8 cellular contexts compared by ENCODE assay signal in the genomic region with DNA sequence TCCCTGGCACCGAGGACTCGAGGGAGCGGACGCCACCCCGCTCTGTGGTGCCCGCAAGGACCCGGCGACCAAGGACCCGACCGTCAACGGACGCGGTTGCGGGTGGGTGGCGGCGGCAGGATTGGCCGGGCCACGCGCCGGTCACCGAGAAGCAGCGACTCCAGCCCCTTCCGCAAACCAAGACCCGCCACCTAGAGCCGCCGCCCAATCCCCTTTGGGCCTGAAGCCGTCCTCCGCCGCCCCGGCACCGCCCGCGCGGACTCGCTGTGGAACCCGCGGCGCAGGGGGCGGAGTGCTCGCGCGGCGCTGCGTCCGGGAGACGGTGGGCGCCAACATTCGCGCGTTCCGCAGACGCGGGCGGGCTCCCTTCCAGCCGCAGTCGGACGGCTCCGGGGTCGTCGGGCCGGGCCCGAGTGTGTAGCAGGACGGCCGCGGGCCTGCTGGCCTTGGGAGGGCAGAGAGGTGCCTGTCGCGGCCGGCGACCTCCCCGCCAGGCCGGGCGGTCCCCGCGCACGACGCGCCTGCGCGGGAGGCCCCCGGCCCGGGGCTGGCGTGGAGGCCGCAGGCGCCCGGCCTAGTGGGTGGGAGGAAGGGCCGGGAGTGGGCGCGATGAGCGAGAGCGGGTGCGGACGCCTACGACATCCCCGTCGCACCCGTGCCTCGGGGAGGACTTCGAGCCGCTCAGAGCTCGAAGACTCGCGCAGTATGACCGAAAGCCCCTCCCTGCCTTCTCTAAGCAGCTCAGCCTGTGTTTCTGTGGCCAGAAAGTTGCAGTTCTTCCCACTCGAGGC. TPM values are rescaled to one million over a fixed set of nuclear protein-coding genes. Genes with fewer than 3 reads are reported as not detected.
A peak's percentile ranks its signal among the peaks of the same experiment; 100 is the strongest.
DNase-seq lines count a peak whose midpoint lies in the region; ATAC-seq and TF ChIP-seq lines count a peak whose summit lies in the region.

Gene FAM228B (plus strand): TSS at position 258 of the 791 bp plus-strand sequence. CDS start 893 bp downstream, outside the sequence.
A gene with protein sequence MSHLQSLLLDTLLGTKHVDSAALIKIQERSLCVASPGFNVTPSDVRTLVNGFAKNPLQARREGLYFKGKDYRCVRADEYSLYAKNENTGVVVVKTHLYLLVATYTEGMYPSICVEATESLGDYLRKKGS (minus strand): TSS at position 123 of the 791 bp plus-strand sequence. CDS start 799 bp downstream, outside the sequence.

- H3K36me3 ChIP-seq in effector memory CD4-positive, alpha-beta T cell (ENCODE audit: control insufficient read depth, insufficient read depth, low read length): no peaks in the 10 kb centered on the region
- H3K36me3 ChIP-seq in mesenchymal stem cell (ENCODE audit: control insufficient read depth in 1 of 2, insufficient read depth in 2 of 2, low read depth in 1 of 2, low read length in 2 of 2): no peaks in the 10 kb centered on the region

- no peaks in the 10 kb centered on the region for H3K9me3 ChIP-seq in CD4-positive, alpha-beta T cell (ENCODE audit: control insufficient read depth, low read length)
- no peaks in the 10 kb centered on the region for H3K9me3 ChIP-seq in effector memory CD4-positive, alpha-beta T cell (ENCODE audit: control insufficient read depth, low read length)
- no peaks in the 10 kb centered on the region for H3K9me3 ChIP-seq in mesenchymal stem cell (ENCODE audit: control insufficient read depth, low read length)

- no peaks in the 10 kb centered on the region for H3K27me3 Mint-ChIP-seq in CD4-positive, alpha-beta T cell
- no peaks in the 10 kb centered on the region for H3K27me3 Mint-ChIP-seq in activated CD8-positive, alpha-beta T cell treated with anti-CD3 and anti-CD28 coated beads, Interleukin-2, amount 10 ng/mL, durations not matched to agents 7 days and 5 days (ENCODE audit: low read depth)

- no peak for TF ChIP-seq CTCF in CD4-positive, alpha-beta T cell (IDR thresholded peaks at IDR 0.05)

- H2BK5ac ChIP-seq in mesenchymal stem cell (ENCODE audit: low read depth, low read length, poor library complexity, severe bottlenecking): peak within 1 kb of the TSS; percentile 25

- no peaks in the 10 kb centered on the region for H3K36me3 Mint-ChIP-seq in CD4-positive, alpha-beta T cell (ENCODE audit: low read depth)
- H3K36me3 Mint-ChIP-seq in activated CD8-positive, alpha-beta T cell treated with anti-CD3 and anti-CD28 coated beads, Interleukin-2, amount 10 ng/mL, durations not matched to agents 7 days and 5 days (ENCODE audit: low read depth): peaks cover 4% of the 10 kb centered on the region

- peak within 1 kb of the TSS; percentile 83 to 93 for H3K18ac ChIP-seq in mesenchymal stem cell (ENCODE audit: low read depth in 1 of 2, low read length in 2 of 2)

- peak within 1 kb of the TSS in 1 of 2 experiments; percentile 79 for H3K14ac ChIP-seq in mesenchymal stem cell (ENCODE audit: low read length in 2 of 2)

- peak within 1 kb of the TSS; percentile 63 for H2AK5ac ChIP-seq in mesenchymal stem cell (ENCODE audit: low read length, severe bottlenecking)

- H2BK15ac ChIP-seq in mesenchymal stem cell (ENCODE audit: low read depth, poor library complexity, severe bottlenecking): peak within 1 kb of the TSS; percentile 86

- DNase-seq in CD4-positive, alpha-beta T cell: peak; percentile 18 to 54 (median 40)
- DNase-seq in NCI-H69 (lab: John Stamatoyannopoulos, UW) (peak; percentile 90), mesenchymal stem cell (peak; percentile 86)
- DNase-seq in activated CD8-positive, alpha-beta T cell treated with anti-CD3 and anti-CD28 coated beads, Interleukin-2, amount 10 ng/mL, durations not matched to agents 7 days and 5 days: peak; percentile 78
- peak in 2 of 3 donors; percentile 8 to 18 for DNase-seq in effector memory CD4-positive, alpha-beta T cell
- DNase-seq in stimulated activated CD8-positive, alpha-beta memory T cell treated with anti-CD3 and anti-CD28 coated beads, Interleukin-12 subunit alpha, Interleukin-12 subunit beta, amount 100 ng/mL, for 4 hours (ENCODE audit: low read depth): peak; percentile 48

- H3K9ac ChIP-seq in mesenchymal stem cell (ENCODE audit: low read length): peak within 1 kb of the TSS; percentile 96

- H3K4me3 ChIP-seq in effector memory CD4-positive, alpha-beta T cell (ENCODE audit: insufficient read depth, low read depth, low read length, poor library complexity, severe bottlenecking): peak within 1 kb of the TSS; percentile 71
- peak within 1 kb of the TSS; percentile 88 to 89 for H3K4me3 ChIP-seq in mesenchymal stem cell (ENCODE audit: insufficient read depth in 1 of 2, low read depth in 1 of 2, low read length in 2 of 2)

- no peaks in the 10 kb centered on the region for H3K27me3 ChIP-seq in CD4-positive, alpha-beta T cell (ENCODE audit: control insufficient read depth, insufficient read depth, low read length)
- H3K27me3 ChIP-seq in effector memory CD4-positive, alpha-beta T cell (replicated peaks; ENCODE audit: control insufficient read depth, insufficient read depth, low read length, poor library complexity, severe bottlenecking): no peaks in the 10 kb centered on the region
- H3K27me3 ChIP-seq in mesenchymal stem cell (ENCODE audit: control insufficient read depth in 1 of 2, insufficient read depth in 1 of 2, low read length in 2 of 2): no peaks in the 10 kb centered on the region

- POLR2A ChIA-PET in CD4-positive, alpha-beta T cell (lab: Charles Lee): interaction anchor here (1.4 to 1.7 kb wide), 2 partner anchors 39 to 47 kb away, joined by 4 to 11 read pairs; partner anchors contain the start of genes SF3B6 and TP53I3
- POLR2A ChIA-PET in activated CD8-positive, alpha-beta T cell treated with anti-CD3 and anti-CD28 coated beads, Interleukin-2, amount 10 ng/mL, durations not matched to agents 7 days and 5 days (lab: Charles Lee): interaction anchor here (0.6 to 1.2 kb wide), 2 partner anchors 39 to 93 kb away, joined by 3 to 5 read pairs; partner anchors contain the start of gene TP53I3

- intact Hi-C loops in CD4-positive, alpha-beta T cell (cut with DNase I, micrococcal nuclease): no loop called here

- peak; percentile 84 for ATAC-seq in CD4-positive, alpha-beta T cell (ENCODE audit: poor library complexity)
- ATAC-seq in GM19372 (IDR thresholded peaks at IDR 0.05; ENCODE audit: low read depth, unreplicated experiment) (peak; percentile 91), HG03469 (IDR thresholded peaks at IDR 0.05; ENCODE audit: unreplicated experiment) (peak; percentile 75)
- peak; percentile 94 for ATAC-seq in activated CD8-positive, alpha-beta T cell treated with anti-CD3 and anti-CD28 coated beads, Interleukin-2, amount 10 ng/mL, durations not matched to agents 7 days and 5 days

- H3K4me1 ChIP-seq in effector memory CD4-positive, alpha-beta T cell (ENCODE audit: control insufficient read depth, insufficient read depth, low read length, poor library complexity, severe bottlenecking): peaks cover 5% of the 10 kb centered on the region
- peaks cover 5% of the 10 kb centered on the region for H3K4me1 ChIP-seq in mesenchymal stem cell (ENCODE audit: control insufficient read depth, insufficient read depth, low read depth, low read length)

- peak within 1 kb of the TSS; percentile 62 for H3K27ac Mint-ChIP-seq in CD4-positive, alpha-beta T cell
- H3K27ac Mint-ChIP-seq in activated CD8-positive, alpha-beta T cell treated with anti-CD3 and anti-CD28 coated beads, Interleukin-2, amount 10 ng/mL, durations not matched to agents 7 days and 5 days: peak within 1 kb of the TSS; percentile 66

- CTCF ChIA-PET in CD4-positive, alpha-beta T cell (lab: Charles Lee): interaction anchor here (1.1 kb wide), 1 partner anchor 40 kb away, joined by 4 read pairs; no protein-coding TSS in a partner anchor
- CTCF ChIA-PET in activated CD8-positive, alpha-beta T cell treated with anti-CD3 and anti-CD28 coated beads, Interleukin-2, amount 10 ng/mL, durations not matched to agents 7 days and 5 days (lab: Charles Lee): interaction anchor here (4.0 to 4.7 kb wide), 2 partner anchors 39 to 299 kb away, joined by 15 to 31 read pairs; partner anchors contain the start of gene TP53I3

- H3K79me1 ChIP-seq in mesenchymal stem cell (replicated peaks; ENCODE audit: low read length, poor library complexity, severe bottlenecking): peaks cover 8% of the 10 kb centered on the region

- peak within 1 kb of the TSS in 1 of 2 experiments; percentile 95 for H3K23ac ChIP-seq in mesenchymal stem cell (ENCODE audit: low read length in 2 of 2)

- H3K4me1 Mint-ChIP-seq in CD4-positive, alpha-beta T cell (ENCODE audit: low read depth): peaks cover 15% of the 10 kb centered on the region
- H3K4me1 Mint-ChIP-seq in activated CD8-positive, alpha-beta T cell treated with anti-CD3 and anti-CD28 coated beads, Interleukin-2, amount 10 ng/mL, durations not matched to agents 7 days and 5 days (ENCODE audit: low read depth): peaks cover 14% of the 10 kb centered on the region

- peak within 1 kb of the TSS; percentile 64 for H2BK120ac ChIP-seq in mesenchymal stem cell (ENCODE audit: low read depth, low read length)

- H2AFZ ChIP-seq in mesenchymal stem cell (ENCODE audit: low read depth, low read length): peak within 1 kb of the TSS; percentile 97

- peak within 1 kb of the TSS; percentile 90 for H3K4me3 Mint-ChIP-seq in CD4-positive, alpha-beta T cell
- H3K4me3 Mint-ChIP-seq in activated CD8-positive, alpha-beta T cell treated with anti-CD3 and anti-CD28 coated beads, Interleukin-2, amount 10 ng/mL, durations not matched to agents 7 days and 5 days: peak within 1 kb of the TSS; percentile 79

- H3K4me2 ChIP-seq in mesenchymal stem cell (ENCODE audit: low read length, poor library complexity, severe bottlenecking): peak within 1 kb of the TSS; percentile 88

- H2BK12ac ChIP-seq in mesenchymal stem cell (ENCODE audit: low read length in 2 of 2): peak within 1 kb of the TSS in 1 of 2 experiments; percentile 47

- peak within 1 kb of the TSS; percentile 87 to 90 for H3K4ac ChIP-seq in mesenchymal stem cell (ENCODE audit: low read depth in 1 of 2, low read length in 2 of 2)

- no peak within 1 kb of the TSS for H3K27ac ChIP-seq in CD4-positive, alpha-beta T cell (ENCODE audit: low read depth, low read length)
- no peak within 1 kb of the TSS for H3K27ac ChIP-seq in effector memory CD4-positive, alpha-beta T cell (ENCODE audit: insufficient read depth, low read length, poor library complexity, severe bottlenecking)
- peak within 1 kb of the TSS; percentile 68 for H3K27ac ChIP-seq in mesenchymal stem cell (ENCODE audit: low read length, poor library complexity, severe bottlenecking)

- H4K91ac ChIP-seq in mesenchymal stem cell (ENCODE audit: low read length): peak within 1 kb of the TSS; percentile 94

- H4K8ac ChIP-seq in mesenchymal stem cell (ENCODE audit: low read length): peak within 1 kb of the TSS; percentile 98

- under 1% methylated on average over 59 of the region's 104 CpGs for WGBS in mesenchymal stem cell

- no peaks in the 10 kb centered on the region for H3K9me3 Mint-ChIP-seq in CD4-positive, alpha-beta T cell
- H3K9me3 Mint-ChIP-seq in activated CD8-positive, alpha-beta T cell treated with anti-CD3 and anti-CD28 coated beads, Interleukin-2, amount 10 ng/mL, durations not matched to agents 7 days and 5 days (ENCODE audit: insufficient read depth): no peaks in the 10 kb centered on the region

RNA-seq across cellular contexts. Expression of gene FAM228B, which starts in this region (rescaled TPM):
- 10 to 100 TPM; 21.6 to 24.2 TPM for total RNA-seq in CD4-positive, alpha-beta T cell
- total RNA-seq in activated CD8-positive, alpha-beta T cell treated with anti-CD3 and anti-CD28 coated beads, Interleukin-2, amount 10 ng/mL, durations not matched to agents 7 days and 5 days: 1 to 10 TPM; 6.2 to 6.9 TPM
- 13.6 TPM for polyA plus RNA-seq in mesenchymal stem cell (2013, experiment 1 of 2)
- polyA plus RNA-seq in mesenchymal stem cell (2013, experiment 2 of 2): 14.8 TPM

RNA-seq across cellular contexts. Expression of the second gene that starts in this region (rescaled TPM):
- not detected for total RNA-seq in CD4-positive, alpha-beta T cell
- total RNA-seq in activated CD8-positive, alpha-beta T cell treated with anti-CD3 and anti-CD28 coated beads, Interleukin-2, amount 10 ng/mL, durations not matched to agents 7 days and 5 days: under 1 TPM in 1 of 2 experiments, not detected in 1; 0.26 TPM
- 0.55 TPM for polyA plus RNA-seq in mesenchymal stem cell (2013, experiment 1 of 2)
- 0.42 TPM for polyA plus RNA-seq in mesenchymal stem cell (2013, experiment 2 of 2)

Comparison
In these comparisons a context has a peak if more than half of its experiments do, and no peak if none do; other contexts are left out.
1. DNase-seq: peak in every context shown above with its lines; median percentile 90 in NCI-H69; 86 in mesenchymal stem cell; 78 in activated CD8-positive, alpha-beta T cell treated with anti-CD3 and anti-CD28 coated beads, Interleukin-2, amount 10 ng/mL, durations not matched to agents 7 days and 5 days; 48 in stimulated activated CD8-positive, alpha-beta memory T cell treated with anti-CD3 and anti-CD28 coated beads, Interleukin-12 subunit alpha, Interleukin-12 subunit beta, amount 100 ng/mL, for 4 hours; 40 in CD4-positive, alpha-beta T cell; 13 in effector memory CD4-positive, alpha-beta T cell.